2 cellular contexts compared by ENCODE assay signal in genomic region chr20:35599776-35600120, GRCh38.
TF ChIP-seq lines count a peak whose summit lies in the region.

No MANE protein-coding gene starts in this region.

TF ChIP-seq in GM23338, 12 proteins besides CTCF, POLR2A, EP300 and RAD21:
- TF ChIP-seq JUNB (IDR thresholded peaks at IDR 0.05; ENCODE audit: unreplicated experiment) (no peak), ETS1 (IDR thresholded peaks at IDR 0.05) (no peak), NANOG (IDR thresholded peaks at IDR 0.05; ENCODE audit: borderline replicate concordance) (no peak), REST (IDR thresholded peaks at IDR 0.05; ENCODE audit: unreplicated experiment) (no peak), ZNF331 (CRISPR knock-in tag; IDR thresholded peaks at IDR 0.05; ENCODE audit: low read depth) (no peak), CREB1 (CRISPR knock-in tag; IDR thresholded peaks at IDR 0.05; ENCODE audit: low read depth) (no peak), POLR2AphosphoS5 (IDR thresholded peaks at IDR 0.05; ENCODE audit: low read depth) (no peak), ZNF114 (CRISPR knock-in tag; IDR thresholded peaks at IDR 0.05) (no peak), EZH2 (IDR thresholded peaks at IDR 0.05; ENCODE audit: low read depth, unreplicated experiment) (no peak), ZNF462 (CRISPR knock-in tag; IDR thresholded peaks at IDR 0.05) (no peak)

TF ChIP-seq in HepG2, 621 proteins besides CTCF, POLR2A, EP300 and RAD21 (continues in another document):
- TF ChIP-seq DBP (CRISPR knock-in tag; IDR thresholded peaks at IDR 0.05; ENCODE audit: not compliant biosample characterization) (no peak), KDM5A (IDR thresholded peaks at IDR 0.05; ENCODE audit: borderline replicate concordance, low read length) (no peak), REXO4 (CRISPR knock-in tag; IDR thresholded peaks at IDR 0.05; ENCODE audit: borderline replicate concordance) (no peak), ZNF687 (CRISPR knock-in tag; IDR thresholded peaks at IDR 0.05) (0 out of 2 replicates have a peak, but pooled peaks have one; percentile 28), ZNF136 (CRISPR knock-in tag; IDR thresholded peaks at IDR 0.05; ENCODE audit: low read depth) (no peak), BCLAF1 (IDR thresholded peaks at IDR 0.05) (no peak), ZNF597 (CRISPR knock-in tag; IDR thresholded peaks at IDR 0.05) (no peak), ZSCAN5A (CRISPR knock-in tag; IDR thresholded peaks at IDR 0.05; ENCODE audit: borderline replicate concordance) (no peak), RFX5 (IDR thresholded peaks at IDR 0.05; ENCODE audit: low read depth, low read length) (no peak), FOXC1 (CRISPR knock-in tag; IDR thresholded peaks at IDR 0.05; ENCODE audit: borderline replicate concordance) (no peak), FLYWCH1 (CRISPR knock-in tag; IDR thresholded peaks at IDR 0.05) (no peak), HIVEP1 (CRISPR knock-in tag; IDR thresholded peaks at IDR 0.05) (peak; percentile 17; the same call in 1 of the 2 replicates), ARID3A (IDR thresholded peaks at IDR 0.05; ENCODE audit: low read depth, low read length) (no peak), ZHX2 (IDR thresholded peaks at IDR 0.05; ENCODE audit: low read depth) (no peak), ZHX2 (CRISPR knock-in tag; IDR thresholded peaks at IDR 0.05; ENCODE audit: borderline replicate concordance) (no peak), ZNF17 (CRISPR knock-in tag; IDR thresholded peaks at IDR 0.05) (no peak), ZNF281 (CRISPR knock-in tag; IDR thresholded peaks at IDR 0.05; ENCODE audit: borderline replicate concordance) (no peak), ZNF317 (CRISPR knock-in tag; IDR thresholded peaks at IDR 0.05) (no peak), SP2 (CRISPR knock-in tag; IDR thresholded peaks at IDR 0.05) (no peak), ZNF784 (CRISPR knock-in tag; IDR thresholded peaks at IDR 0.05; ENCODE audit: borderline replicate concordance) (no peak), PAX8 (CRISPR knock-in tag; IDR thresholded peaks at IDR 0.05; ENCODE audit: borderline replicate concordance) (no peak)
